ENCODE assay signal across 8 cellular contexts in genomic region chr11:65111537-65112225, GRCh38. TPM values are rescaled to one million over a fixed set of nuclear protein-coding genes. Genes with fewer than 3 reads are reported as not detected.
DNase-seq lines count a peak whose midpoint lies in the region; ATAC-seq and TF ChIP-seq lines count a peak whose summit lies in the region.

Gene TM7SF2, plus strand, starts transcription at chr11:65111872. Its CDS starts 144 bp downstream, at chr11:65112016.

- peaks cover 7 to 13% (median 9%) of the 10 kb centered on the region in 3 donors for H3K27me3 Mint-ChIP-seq in immature natural killer cell (ENCODE audit: low read depth in 3 of 3)

- peak within 1 kb of the TSS; percentile 86 to 88 (median 86) for H3K4me3 Mint-ChIP-seq in immature natural killer cell

- H3K27ac Mint-ChIP-seq in immature natural killer cell = peak within 1 kb of the TSS; percentile 59 to 89 (median 82)

- H3K9me3 Mint-ChIP-seq in immature natural killer cell = no peaks in the 10 kb centered on the region

- H3K4me3 ChIP-seq in cardiac fibroblast (replicated peaks in 1 of 2; ENCODE audit: low read depth in 2 of 2, low read length in 2 of 2) = peak within 1 kb of the TSS; percentile 49 to 59

- peaks cover 37 to 47% of the 10 kb centered on the region in 2 donors for H3K4me1 Mint-ChIP-seq in immature natural killer cell

- ATAC-seq in GM18519 (IDR thresholded peaks at IDR 0.05; ENCODE audit: low FRiP score, unreplicated experiment) (peak; percentile 37), HG03097 (IDR thresholded peaks at IDR 0.05; ENCODE audit: low FRiP score, unreplicated experiment) (peak; percentile 44)

- TF ChIP-seq CTCF in cardiac fibroblast (IDR thresholded peaks at IDR 0.05; ENCODE audit: low read depth, low read length) = no peak

- H3K36me3 Mint-ChIP-seq in immature natural killer cell = peaks cover 0 to 5% (median 3%) of the 10 kb centered on the region in 3 donors

- DNase-seq in NCI-H226 (peak; percentile 90), cardiac fibroblast (ENCODE audit: low read depth in 2 of 2) (peak; percentile 92 to 94), immature natural killer cell (peak; percentile 90 to 93 (median 91)), smooth muscle cell of the brain vasculature (ENCODE audit: low read depth, low spot score) (peak; percentile 70), SKM-1 (lab: John Stamatoyannopoulos, UW; ENCODE audit: unreplicated experiment) (no peak)
- peak; percentile 78 to 92 (median 84) for DNase-seq in activated CD4-positive, CD25-positive, alpha-beta regulatory T cell (lab: John Stamatoyannopoulos, UW)

RNA-seq across cellular contexts. Expression of gene TM7SF2, which starts in this region (rescaled TPM):
- polyA plus RNA-seq in immature natural killer cell = 10 to 100 TPM; 12.8 to 16.8 (median 15.4) TPM
